Comparison of ENCODE assay signal across 8 cellular contexts in the genomic region with DNA sequence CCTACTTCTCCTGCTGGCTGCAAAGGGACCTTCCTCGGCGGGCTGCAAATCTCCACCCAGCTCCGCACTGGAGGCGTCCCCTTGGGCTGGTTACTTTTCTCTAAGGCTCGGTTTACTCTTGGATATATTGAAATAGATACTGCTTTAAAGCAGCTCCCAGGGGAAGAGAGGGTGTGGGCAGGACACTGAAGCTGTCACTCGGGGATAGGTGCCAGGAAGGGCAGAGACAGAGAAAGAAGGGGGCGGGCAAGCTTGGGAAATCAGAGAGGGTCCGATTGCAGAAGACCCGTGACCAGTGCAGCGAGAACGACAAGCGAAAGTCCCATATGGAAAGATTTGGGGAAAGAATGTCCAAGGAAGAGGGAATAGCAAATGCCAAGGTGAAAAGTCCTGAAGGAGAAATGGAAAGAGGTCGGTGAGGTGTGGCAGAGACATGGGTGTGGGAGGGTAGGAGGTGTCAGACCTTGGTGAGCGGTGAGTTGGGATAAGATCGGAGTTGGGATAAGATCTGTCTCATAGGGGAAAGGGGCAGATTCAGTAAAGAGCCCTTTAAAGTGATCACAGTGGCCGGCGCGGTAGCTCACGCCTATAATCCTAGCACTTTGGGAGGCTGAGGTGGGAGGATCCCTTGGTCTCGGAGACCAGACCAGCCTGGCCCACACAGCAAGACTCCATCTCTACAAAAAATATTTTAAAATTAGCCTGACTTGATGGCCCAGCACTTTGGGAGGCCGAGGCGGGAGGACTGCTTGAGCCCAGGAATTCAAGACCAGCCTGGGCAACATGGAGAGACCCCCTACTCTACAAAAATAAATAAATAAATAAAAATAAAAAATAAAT. TPM values are rescaled to one million over a fixed set of nuclear protein-coding genes. Genes with fewer than 3 reads are reported as not detected.
DNase-seq lines count a peak whose midpoint lies in the region; ATAC-seq and TF ChIP-seq lines count a peak whose summit lies in the region.

No MANE protein-coding gene starts in this region.

- H2AFZ ChIP-seq in Karpas-422 (ENCODE audit: low read length): peak overlapping the region; percentile 92; the same call in 1 of the 2 replicates

- peaks cover 36% of the 10 kb centered on the region for H3K4me1 ChIP-seq in Karpas-422 (ENCODE audit: low read length)
- H3K4me1 ChIP-seq in colonic mucosa: peaks cover 7% of the 10 kb centered on the region
- peaks cover 22 to 27% of the 10 kb centered on the region in 2 donors for H3K4me1 ChIP-seq in mucosa of rectum (ENCODE audit: control insufficient read depth in 2 of 2, insufficient read depth in 2 of 2, low read length in 2 of 2)

- H3K9ac ChIP-seq in Karpas-422 (ENCODE audit: low read length): peak overlapping the region; percentile 88
- H3K9ac ChIP-seq in colonic mucosa (ENCODE audit: low read depth in 2 of 2, low read length in 2 of 2): peak overlapping the region; percentile 92 to 99
- peak overlapping the region; percentile 60 to 83 for H3K9ac ChIP-seq in mucosa of rectum (ENCODE audit: low read depth in 1 of 2, low read length in 2 of 2)

- peaks cover 29% of the 10 kb centered on the region for H3K79me2 ChIP-seq in Karpas-422 (ENCODE audit: low read length)

- DNase-seq in AG08396 (ENCODE audit: low spot score) (peak; percentile 65), Karpas-422 (no peak), colonic mucosa (peak; percentile 57), T-helper 9 cell (no peak), AML-193 (lab: John Stamatoyannopoulos, UW) (no peak), SW 1271 (lab: John Stamatoyannopoulos, UW) (no peak)

- H3K4me3 ChIP-seq in Karpas-422 (ENCODE audit: low read length): peak overlapping the region; percentile 83
- H3K4me3 ChIP-seq in colonic mucosa: peak overlapping the region; percentile 68
- peak overlapping the region; percentile 83 to 95 for H3K4me3 ChIP-seq in mucosa of rectum (ENCODE audit: low read length in 2 of 2)

- TF ChIP-seq CTCF in colonic mucosa (IDR thresholded peaks at IDR 0.05): no peak

- H3K27ac ChIP-seq in Karpas-422 (ENCODE audit: low read length): no peak overlapping the region
- H3K27ac ChIP-seq in colonic mucosa: peak overlapping the region; percentile 48
- peak overlapping the region; percentile 51 to 52 for H3K27ac ChIP-seq in mucosa of rectum (ENCODE audit: low read depth in 2 of 2, low read length in 2 of 2)

- intact Hi-C loops in colonic mucosa (cut with DNase I): no loop called here

- no peaks in the 10 kb centered on the region for H4K20me1 ChIP-seq in Karpas-422 (ENCODE audit: insufficient read depth, low read depth, low read length)

- peak overlapping the region; percentile 83 for H3K4me2 ChIP-seq in Karpas-422 (ENCODE audit: low read depth, low read length, poor library complexity, severe bottlenecking)

- H3K9me2 ChIP-seq in Karpas-422 (replicated peaks; ENCODE audit: insufficient read depth, low read length): no peaks in the 10 kb centered on the region

- H3K27me3 ChIP-seq in Karpas-422 (ENCODE audit: low read length) (no peaks in the 10 kb centered on the region), colonic mucosa (no peaks in the 10 kb centered on the region), mucosa of rectum (ENCODE audit: control insufficient read depth in 2 of 2, insufficient read depth in 2 of 2, low read length in 2 of 2) (no peaks in the 10 kb centered on the region)

- H3K36me3 ChIP-seq in Karpas-422 (ENCODE audit: insufficient read depth, low read length): peaks cover 6% of the 10 kb centered on the region
- H3K36me3 ChIP-seq in colonic mucosa: no peaks in the 10 kb centered on the region
- H3K36me3 ChIP-seq in mucosa of rectum (ENCODE audit: control insufficient read depth in 2 of 2, insufficient read depth in 2 of 2, low read length in 2 of 2): peaks cover 0 to 12% of the 10 kb centered on the region in 2 donors

- ATAC-seq in HG02678 (IDR thresholded peaks at IDR 0.05; ENCODE audit: unreplicated experiment): no peak

- H3K9me3 ChIP-seq in Karpas-422 (ENCODE audit: low read length): no peaks in the 10 kb centered on the region
- H3K9me3 ChIP-seq in colonic mucosa: no peaks in the 10 kb centered on the region
- no peaks in the 10 kb centered on the region for H3K9me3 ChIP-seq in mucosa of rectum (ENCODE audit: control insufficient read depth in 2 of 2, low read length in 2 of 2)

RNA-seq across cellular contexts. Expression of a gene that starts 0.6 kb away (rescaled TPM):
- 9.0 TPM in 1 of 2 replicates, not detected in the other for total RNA-seq in Karpas-422 (2014; rRNA removed; shearing (Covaris generic); ENCODE audit: low replicate concordance)
- total RNA-seq in colonic mucosa: 10 to 100 TPM in 1 of 2 donors, 1 to 10 TPM in 1; 6.5 to 18.5 TPM

RNA-seq across cellular contexts. Expression of a gene that starts 0.9 kb away (rescaled TPM):
- 372 and 566 TPM in 2 replicates for total RNA-seq in Karpas-422 (2014; rRNA removed; shearing (Covaris generic); ENCODE audit: low replicate concordance)
- 100 to 1,000 TPM; 347 to 417 TPM for total RNA-seq in colonic mucosa

RNA-seq across cellular contexts. Expression of a gene that starts 3.9 kb away (rescaled TPM):
- total RNA-seq in Karpas-422 (2014; rRNA removed; shearing (Covaris generic); ENCODE audit: low replicate concordance): 37.8 and 48.4 TPM in 2 replicates
- total RNA-seq in colonic mucosa: 10 to 100 TPM in 1 of 2 donors, 1 to 10 TPM in 1; 8.8 to 44.8 TPM

RNA-seq across cellular contexts. Expression of a gene that starts 11.2 kb away (rescaled TPM):
- total RNA-seq in Karpas-422 (2014; rRNA removed; shearing (Covaris generic); ENCODE audit: low replicate concordance): 60.0 and 156 TPM in 2 replicates
- total RNA-seq in colonic mucosa: 100 to 1,000 TPM; 113 to 173 TPM

RNA-seq across cellular contexts. Expression of a gene that starts 27.1 kb away (rescaled TPM):
- total RNA-seq in Karpas-422 (2014; rRNA removed; shearing (Covaris generic); ENCODE audit: low replicate concordance): 7.6 and 21.2 TPM in 2 replicates
- total RNA-seq in colonic mucosa: 10 to 100 TPM; 54.8 to 72.0 TPM

Comparison
In these comparisons a context has a peak if more than half of its experiments do, and no peak if none do; other contexts are left out.
1. DNase-seq: peak in AG08396 (single experiment) and colonic mucosa (single experiment); none in Karpas-422 (single experiment), T-helper 9 cell (single experiment), AML-193 (0 of 2) and SW 1271 (0 of 2).
2. Peak in every context shown above with its lines, with median percentiles within 50 percentile points of each other: H3K4me3 ChIP-seq and H3K9ac ChIP-seq.